1 cellular context compared by ENCODE assay signal in the genomic region with DNA sequence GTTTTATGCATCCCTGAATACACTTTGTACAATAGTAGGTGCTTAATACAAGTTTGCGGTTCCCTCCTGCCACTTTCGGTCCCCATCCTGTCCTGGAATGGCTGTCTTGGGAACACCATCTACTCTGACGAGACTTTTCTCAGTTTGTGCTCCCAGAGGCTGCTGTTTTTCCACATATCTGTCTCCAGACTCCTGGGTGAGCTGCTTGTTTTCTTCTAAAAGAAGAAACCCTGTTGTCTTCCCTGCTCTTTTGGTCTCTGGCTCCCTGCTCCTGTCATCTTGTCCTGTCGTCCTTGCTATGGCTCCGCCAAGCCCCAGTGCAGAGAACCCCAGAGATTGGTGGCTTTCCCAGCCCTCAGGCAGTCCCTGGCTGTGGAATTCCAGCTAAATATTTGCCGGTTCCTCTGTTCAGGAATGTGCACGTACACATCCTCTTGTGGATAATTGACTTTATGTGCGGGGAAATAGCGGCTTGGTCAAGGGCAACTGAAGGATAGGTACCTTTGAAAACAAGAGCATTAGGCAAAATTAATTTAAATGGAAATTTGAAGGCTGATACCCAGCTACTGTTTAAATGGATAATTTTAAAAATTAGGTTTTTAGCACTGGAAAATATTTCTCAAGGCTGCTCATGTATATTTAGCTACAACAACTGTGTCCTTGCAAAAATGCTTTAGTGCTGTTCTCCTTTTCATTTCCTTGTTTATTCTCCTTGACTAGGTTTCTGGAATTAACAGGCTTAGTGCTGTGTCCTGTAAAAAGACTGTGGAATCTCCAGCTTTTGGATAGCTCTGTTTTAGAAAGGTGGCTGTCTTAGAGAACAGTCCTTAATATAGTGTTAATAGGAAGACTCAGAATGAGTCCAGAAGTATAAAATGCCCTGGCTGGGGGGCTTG.
TF ChIP-seq lines count a peak whose summit lies in the region.

No MANE protein-coding gene starts in this region.

TF ChIP-seq in HepG2, 621 proteins besides CTCF, POLR2A, EP300 and RAD21 (continued from another document and continues in another):
- TF ChIP-seq, protein P1, sequence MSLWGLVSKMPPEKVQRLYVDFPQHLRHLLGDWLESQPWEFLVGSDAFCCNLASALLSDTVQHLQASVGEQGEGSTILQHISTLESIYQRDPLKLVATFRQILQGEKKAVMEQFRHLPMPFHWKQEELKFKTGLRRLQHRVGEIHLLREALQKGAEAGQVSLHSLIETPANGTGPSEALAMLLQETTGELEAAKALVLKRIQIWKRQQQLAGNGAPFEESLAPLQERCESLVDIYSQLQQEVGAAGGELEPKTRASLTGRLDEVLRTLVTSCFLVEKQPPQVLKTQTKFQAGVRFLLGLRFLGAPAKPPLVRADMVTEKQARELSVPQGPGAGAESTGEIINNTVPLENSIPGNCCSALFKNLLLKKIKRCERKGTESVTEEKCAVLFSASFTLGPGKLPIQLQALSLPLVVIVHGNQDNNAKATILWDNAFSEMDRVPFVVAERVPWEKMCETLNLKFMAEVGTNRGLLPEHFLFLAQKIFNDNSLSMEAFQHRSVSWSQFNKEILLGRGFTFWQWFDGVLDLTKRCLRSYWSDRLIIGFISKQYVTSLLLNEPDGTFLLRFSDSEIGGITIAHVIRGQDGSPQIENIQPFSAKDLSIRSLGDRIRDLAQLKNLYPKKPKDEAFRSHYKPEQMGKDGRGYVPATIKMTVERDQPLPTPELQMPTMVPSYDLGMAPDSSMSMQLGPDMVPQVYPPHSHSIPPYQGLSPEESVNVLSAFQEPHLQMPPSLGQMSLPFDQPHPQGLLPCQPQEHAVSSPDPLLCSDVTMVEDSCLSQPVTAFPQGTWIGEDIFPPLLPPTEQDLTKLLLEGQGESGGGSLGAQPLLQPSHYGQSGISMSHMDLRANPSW (CRISPR knock-in tag; IDR thresholded peaks at IDR 0.05; ENCODE audit: borderline replicate concordance) = no peak
- TF ChIP-seq XBP1 (CRISPR knock-in tag; IDR thresholded peaks at IDR 0.05) (no peak), ERF (CRISPR knock-in tag; IDR thresholded peaks at IDR 0.05) (peak; percentile 62; the same call in 1 of the 2 replicates), PRMT3 (CRISPR knock-in tag; IDR thresholded peaks at IDR 0.05; ENCODE audit: borderline replicate concordance, low read depth) (no peak), SNAPC2 (CRISPR knock-in tag; IDR thresholded peaks at IDR 0.05) (no peak), TBX3 (IDR thresholded peaks at IDR 0.05; ENCODE audit: borderline replicate concordance) (no peak), TRIM24 (CRISPR knock-in tag; IDR thresholded peaks at IDR 0.05) (no peak), HDAC6 (IDR thresholded peaks at IDR 0.05; ENCODE audit: low read depth, low read length) (no peak), TARDBP (CRISPR knock-in tag; IDR thresholded peaks at IDR 0.05) (peak; percentile 88; the same call in 1 of the 2 replicates), MED8 (CRISPR knock-in tag; IDR thresholded peaks at IDR 0.05; ENCODE audit: insufficient replicate concordance) (no peak), PCBP2 (optimal IDR thresholded peaks at IDR 0.05; ENCODE audit: low read depth, low read length, poor library complexity, severe bottlenecking) (no peak)
- TF ChIP-seq, protein P2, sequence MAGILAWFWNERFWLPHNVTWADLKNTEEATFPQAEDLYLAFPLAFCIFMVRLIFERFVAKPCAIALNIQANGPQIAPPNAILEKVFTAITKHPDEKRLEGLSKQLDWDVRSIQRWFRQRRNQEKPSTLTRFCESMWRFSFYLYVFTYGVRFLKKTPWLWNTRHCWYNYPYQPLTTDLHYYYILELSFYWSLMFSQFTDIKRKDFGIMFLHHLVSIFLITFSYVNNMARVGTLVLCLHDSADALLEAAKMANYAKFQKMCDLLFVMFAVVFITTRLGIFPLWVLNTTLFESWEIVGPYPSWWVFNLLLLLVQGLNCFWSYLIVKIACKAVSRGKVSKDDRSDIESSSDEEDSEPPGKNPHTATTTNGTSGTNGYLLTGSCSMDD (CRISPR knock-in tag; IDR thresholded peaks at IDR 0.05) = no peak
- TF ChIP-seq, protein P3, sequence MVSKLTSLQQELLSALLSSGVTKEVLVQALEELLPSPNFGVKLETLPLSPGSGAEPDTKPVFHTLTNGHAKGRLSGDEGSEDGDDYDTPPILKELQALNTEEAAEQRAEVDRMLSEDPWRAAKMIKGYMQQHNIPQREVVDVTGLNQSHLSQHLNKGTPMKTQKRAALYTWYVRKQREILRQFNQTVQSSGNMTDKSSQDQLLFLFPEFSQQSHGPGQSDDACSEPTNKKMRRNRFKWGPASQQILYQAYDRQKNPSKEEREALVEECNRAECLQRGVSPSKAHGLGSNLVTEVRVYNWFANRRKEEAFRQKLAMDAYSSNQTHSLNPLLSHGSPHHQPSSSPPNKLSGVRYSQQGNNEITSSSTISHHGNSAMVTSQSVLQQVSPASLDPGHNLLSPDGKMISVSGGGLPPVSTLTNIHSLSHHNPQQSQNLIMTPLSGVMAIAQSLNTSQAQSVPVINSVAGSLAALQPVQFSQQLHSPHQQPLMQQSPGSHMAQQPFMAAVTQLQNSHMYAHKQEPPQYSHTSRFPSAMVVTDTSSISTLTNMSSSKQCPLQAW (CRISPR knock-in tag; IDR thresholded peaks at IDR 0.05) = peak; percentile 90
- TF ChIP-seq, protein P4, sequence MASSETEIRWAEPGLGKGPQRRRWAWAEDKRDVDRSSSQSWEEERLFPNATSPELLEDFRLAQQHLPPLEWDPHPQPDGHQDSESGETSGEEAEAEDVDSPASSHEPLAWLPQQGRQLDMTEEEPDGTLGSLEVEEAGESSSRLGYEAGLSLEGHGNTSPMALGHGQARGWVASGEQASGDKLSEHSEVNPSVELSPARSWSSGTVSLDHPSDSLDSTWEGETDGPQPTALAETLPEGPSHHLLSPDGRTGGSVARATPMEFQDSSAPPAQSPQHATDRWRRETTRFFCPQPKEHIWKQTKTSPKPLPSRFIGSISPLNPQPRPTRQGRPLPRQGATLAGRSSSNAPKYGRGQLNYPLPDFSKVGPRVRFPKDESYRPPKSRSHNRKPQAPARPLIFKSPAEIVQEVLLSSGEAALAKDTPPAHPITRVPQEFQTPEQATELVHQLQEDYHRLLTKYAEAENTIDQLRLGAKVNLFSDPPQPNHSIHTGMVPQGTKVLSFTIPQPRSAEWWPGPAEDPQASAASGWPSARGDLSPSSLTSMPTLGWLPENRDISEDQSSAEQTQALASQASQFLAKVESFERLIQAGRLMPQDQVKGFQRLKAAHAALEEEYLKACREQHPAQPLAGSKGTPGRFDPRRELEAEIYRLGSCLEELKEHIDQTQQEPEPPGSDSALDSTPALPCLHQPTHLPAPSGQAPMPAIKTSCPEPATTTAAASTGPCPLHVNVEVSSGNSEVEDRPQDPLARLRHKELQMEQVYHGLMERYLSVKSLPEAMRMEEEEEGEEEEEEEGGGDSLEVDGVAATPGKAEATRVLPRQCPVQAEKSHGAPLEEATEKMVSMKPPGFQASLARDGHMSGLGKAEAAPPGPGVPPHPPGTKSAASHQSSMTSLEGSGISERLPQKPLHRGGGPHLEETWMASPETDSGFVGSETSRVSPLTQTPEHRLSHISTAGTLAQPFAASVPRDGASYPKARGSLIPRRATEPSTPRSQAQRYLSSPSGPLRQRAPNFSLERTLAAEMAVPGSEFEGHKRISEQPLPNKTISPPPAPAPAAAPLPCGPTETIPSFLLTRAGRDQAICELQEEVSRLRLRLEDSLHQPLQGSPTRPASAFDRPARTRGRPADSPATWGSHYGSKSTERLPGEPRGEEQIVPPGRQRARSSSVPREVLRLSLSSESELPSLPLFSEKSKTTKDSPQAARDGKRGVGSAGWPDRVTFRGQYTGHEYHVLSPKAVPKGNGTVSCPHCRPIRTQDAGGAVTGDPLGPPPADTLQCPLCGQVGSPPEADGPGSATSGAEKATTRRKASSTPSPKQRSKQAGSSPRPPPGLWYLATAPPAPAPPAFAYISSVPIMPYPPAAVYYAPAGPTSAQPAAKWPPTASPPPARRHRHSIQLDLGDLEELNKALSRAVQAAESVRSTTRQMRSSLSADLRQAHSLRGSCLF (CRISPR knock-in tag; IDR thresholded peaks at IDR 0.05; ENCODE audit: borderline replicate concordance) = no peak
- TF ChIP-seq, protein P5, sequence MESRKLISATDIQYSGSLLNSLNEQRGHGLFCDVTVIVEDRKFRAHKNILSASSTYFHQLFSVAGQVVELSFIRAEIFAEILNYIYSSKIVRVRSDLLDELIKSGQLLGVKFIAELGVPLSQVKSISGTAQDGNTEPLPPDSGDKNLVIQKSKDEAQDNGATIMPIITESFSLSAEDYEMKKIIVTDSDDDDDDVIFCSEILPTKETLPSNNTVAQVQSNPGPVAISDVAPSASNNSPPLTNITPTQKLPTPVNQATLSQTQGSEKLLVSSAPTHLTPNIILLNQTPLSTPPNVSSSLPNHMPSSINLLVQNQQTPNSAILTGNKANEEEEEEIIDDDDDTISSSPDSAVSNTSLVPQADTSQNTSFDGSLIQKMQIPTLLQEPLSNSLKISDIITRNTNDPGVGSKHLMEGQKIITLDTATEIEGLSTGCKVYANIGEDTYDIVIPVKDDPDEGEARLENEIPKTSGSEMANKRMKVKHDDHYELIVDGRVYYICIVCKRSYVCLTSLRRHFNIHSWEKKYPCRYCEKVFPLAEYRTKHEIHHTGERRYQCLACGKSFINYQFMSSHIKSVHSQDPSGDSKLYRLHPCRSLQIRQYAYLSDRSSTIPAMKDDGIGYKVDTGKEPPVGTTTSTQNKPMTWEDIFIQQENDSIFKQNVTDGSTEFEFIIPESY (CRISPR knock-in tag; IDR thresholded peaks at IDR 0.05) = peak; percentile 25; the same call in 1 of the 2 replicates
- TF ChIP-seq, protein P6, sequence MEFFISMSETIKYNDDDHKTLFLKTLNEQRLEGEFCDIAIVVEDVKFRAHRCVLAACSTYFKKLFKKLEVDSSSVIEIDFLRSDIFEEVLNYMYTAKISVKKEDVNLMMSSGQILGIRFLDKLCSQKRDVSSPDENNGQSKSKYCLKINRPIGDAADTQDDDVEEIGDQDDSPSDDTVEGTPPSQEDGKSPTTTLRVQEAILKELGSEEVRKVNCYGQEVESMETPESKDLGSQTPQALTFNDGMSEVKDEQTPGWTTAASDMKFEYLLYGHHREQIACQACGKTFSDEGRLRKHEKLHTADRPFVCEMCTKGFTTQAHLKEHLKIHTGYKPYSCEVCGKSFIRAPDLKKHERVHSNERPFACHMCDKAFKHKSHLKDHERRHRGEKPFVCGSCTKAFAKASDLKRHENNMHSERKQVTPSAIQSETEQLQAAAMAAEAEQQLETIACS (CRISPR knock-in tag; IDR thresholded peaks at IDR 0.05) = no peak
- TF ChIP-seq, protein P7, sequence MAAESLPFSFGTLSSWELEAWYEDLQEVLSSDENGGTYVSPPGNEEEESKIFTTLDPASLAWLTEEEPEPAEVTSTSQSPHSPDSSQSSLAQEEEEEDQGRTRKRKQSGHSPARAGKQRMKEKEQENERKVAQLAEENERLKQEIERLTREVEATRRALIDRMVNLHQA (CRISPR knock-in tag; IDR thresholded peaks at IDR 0.05) = no peak
- TF ChIP-seq, protein P8, sequence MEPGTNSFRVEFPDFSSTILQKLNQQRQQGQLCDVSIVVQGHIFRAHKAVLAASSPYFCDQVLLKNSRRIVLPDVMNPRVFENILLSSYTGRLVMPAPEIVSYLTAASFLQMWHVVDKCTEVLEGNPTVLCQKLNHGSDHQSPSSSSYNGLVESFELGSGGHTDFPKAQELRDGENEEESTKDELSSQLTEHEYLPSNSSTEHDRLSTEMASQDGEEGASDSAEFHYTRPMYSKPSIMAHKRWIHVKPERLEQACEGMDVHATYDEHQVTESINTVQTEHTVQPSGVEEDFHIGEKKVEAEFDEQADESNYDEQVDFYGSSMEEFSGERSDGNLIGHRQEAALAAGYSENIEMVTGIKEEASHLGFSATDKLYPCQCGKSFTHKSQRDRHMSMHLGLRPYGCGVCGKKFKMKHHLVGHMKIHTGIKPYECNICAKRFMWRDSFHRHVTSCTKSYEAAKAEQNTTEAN (CRISPR knock-in tag; conservative IDR thresholded peaks at IDR 0.05) = no peak
- TF ChIP-seq, protein P9, sequence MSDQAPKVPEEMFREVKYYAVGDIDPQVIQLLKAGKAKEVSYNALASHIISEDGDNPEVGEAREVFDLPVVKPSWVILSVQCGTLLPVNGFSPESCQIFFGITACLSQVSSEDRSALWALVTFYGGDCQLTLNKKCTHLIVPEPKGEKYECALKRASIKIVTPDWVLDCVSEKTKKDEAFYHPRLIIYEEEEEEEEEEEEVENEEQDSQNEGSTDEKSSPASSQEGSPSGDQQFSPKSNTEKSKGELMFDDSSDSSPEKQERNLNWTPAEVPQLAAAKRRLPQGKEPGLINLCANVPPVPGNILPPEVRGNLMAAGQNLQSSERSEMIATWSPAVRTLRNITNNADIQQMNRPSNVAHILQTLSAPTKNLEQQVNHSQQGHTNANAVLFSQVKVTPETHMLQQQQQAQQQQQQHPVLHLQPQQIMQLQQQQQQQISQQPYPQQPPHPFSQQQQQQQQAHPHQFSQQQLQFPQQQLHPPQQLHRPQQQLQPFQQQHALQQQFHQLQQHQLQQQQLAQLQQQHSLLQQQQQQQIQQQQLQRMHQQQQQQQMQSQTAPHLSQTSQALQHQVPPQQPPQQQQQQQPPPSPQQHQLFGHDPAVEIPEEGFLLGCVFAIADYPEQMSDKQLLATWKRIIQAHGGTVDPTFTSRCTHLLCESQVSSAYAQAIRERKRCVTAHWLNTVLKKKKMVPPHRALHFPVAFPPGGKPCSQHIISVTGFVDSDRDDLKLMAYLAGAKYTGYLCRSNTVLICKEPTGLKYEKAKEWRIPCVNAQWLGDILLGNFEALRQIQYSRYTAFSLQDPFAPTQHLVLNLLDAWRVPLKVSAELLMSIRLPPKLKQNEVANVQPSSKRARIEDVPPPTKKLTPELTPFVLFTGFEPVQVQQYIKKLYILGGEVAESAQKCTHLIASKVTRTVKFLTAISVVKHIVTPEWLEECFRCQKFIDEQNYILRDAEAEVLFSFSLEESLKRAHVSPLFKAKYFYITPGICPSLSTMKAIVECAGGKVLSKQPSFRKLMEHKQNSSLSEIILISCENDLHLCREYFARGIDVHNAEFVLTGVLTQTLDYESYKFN (CRISPR knock-in tag; conservative IDR thresholded peaks at IDR 0.05) = peak; percentile 91
- TF ChIP-seq, protein P10, sequence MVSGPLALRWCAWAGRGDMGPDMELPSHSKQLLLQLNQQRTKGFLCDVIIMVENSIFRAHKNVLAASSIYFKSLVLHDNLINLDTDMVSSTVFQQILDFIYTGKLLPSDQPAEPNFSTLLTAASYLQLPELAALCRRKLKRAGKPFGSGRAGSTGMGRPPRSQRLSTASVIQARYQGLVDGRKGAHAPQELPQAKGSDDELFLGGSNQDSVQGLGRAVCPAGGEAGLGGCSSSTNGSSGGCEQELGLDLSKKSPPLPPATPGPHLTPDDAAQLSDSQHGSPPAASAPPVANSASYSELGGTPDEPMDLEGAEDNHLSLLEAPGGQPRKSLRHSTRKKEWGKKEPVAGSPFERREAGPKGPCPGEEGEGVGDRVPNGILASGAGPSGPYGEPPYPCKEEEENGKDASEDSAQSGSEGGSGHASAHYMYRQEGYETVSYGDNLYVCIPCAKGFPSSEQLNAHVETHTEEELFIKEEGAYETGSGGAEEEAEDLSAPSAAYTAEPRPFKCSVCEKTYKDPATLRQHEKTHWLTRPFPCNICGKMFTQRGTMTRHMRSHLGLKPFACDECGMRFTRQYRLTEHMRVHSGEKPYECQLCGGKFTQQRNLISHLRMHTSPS (CRISPR knock-in tag; IDR thresholded peaks at IDR 0.05; ENCODE audit: low read depth) = no peak; the same call in 1 of the 2 replicates
- TF ChIP-seq, protein P11, sequence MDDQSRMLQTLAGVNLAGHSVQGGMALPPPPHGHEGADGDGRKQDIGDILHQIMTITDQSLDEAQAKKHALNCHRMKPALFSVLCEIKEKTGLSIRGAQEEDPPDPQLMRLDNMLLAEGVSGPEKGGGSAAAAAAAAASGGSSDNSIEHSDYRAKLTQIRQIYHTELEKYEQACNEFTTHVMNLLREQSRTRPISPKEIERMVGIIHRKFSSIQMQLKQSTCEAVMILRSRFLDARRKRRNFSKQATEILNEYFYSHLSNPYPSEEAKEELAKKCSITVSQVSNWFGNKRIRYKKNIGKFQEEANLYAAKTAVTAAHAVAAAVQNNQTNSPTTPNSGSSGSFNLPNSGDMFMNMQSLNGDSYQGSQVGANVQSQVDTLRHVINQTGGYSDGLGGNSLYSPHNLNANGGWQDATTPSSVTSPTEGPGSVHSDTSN (CRISPR knock-in tag; IDR thresholded peaks at IDR 0.05; ENCODE audit: borderline replicate concordance) = no peak
